ENCODE assay signal across 8 cellular contexts in the genomic region with DNA sequence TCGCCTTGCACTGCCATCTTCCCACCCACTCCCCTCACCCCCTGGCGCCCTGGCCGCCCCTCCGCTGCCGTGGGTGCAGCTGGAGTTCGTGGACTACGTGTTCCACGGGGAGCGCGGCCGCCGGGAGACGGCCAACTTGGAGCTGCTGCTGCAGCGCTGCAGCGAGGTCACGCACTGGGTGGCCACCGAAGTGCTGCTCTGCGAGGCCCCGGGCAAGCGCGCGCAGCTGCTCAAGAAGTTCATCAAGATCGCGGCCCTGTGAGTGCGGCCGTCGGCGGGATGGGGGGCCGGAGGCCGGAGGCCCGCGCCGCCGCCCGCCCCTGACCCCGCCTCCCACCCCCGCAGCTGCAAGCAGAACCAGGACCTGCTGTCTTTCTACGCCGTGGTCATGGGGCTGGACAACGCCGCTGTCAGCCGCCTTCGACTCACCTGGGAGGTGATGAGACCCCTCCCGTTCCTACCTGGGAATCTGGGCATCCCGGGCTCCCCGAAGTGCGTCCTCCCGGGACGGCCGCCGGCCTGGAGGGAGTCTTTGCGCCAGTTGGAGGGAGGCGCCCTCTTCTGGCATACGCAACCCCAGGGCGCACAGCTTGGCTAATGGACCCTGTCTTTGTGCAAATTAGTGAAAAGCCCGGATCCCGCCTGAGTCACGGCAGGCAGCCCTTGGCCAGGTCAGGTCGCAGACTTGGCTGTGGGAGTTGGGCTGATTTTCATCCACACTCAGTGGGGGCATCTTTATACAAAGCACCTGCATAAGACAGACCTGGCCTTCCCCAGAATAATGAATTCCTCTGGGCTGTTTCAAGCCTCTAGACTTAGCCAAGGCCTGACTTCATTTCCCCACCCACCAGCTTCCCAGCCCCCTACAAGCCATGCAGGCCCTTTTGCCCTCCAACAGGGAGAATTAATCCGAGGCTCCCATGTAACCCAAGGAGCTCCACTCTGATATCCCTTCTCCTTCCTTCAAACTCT. TPM values are rescaled to one million over a fixed set of nuclear protein-coding genes. Genes with fewer than 3 reads are reported as not detected.
DNase-seq lines count a peak whose midpoint lies in the region; ATAC-seq and TF ChIP-seq lines count a peak whose summit lies in the region.

No MANE protein-coding gene starts in this region.

- no peaks in the 10 kb centered on the region for H3K9me3 Mint-ChIP-seq in endothelial cell (ENCODE audit: unreplicated experiment)

- ATAC-seq in HG02642 (IDR thresholded peaks at IDR 0.05; ENCODE audit: poor library complexity, unreplicated experiment) (peak; percentile 72), HG03025 (IDR thresholded peaks at IDR 0.05; ENCODE audit: low FRiP score, unreplicated experiment) (no peak)

- no peak for TF ChIP-seq CTCF in endothelial cell (IDR thresholded peaks at IDR 0.05; ENCODE audit: unreplicated experiment)

- H3K4me3 Mint-ChIP-seq in endothelial cell (ENCODE audit: unreplicated experiment): peak overlapping the region; percentile 69

- DNase-seq in GM03348 (ENCODE audit: low spot score) (peak; percentile 90), NCI-H510A (lab: John Stamatoyannopoulos, UW) (peak; percentile 41), endothelial cell (ENCODE audit: low spot score) (peak; percentile 75), mesenteric fat pad (ENCODE audit: low spot score) (peak; percentile 92)
- peak; percentile 15 to 23 for DNase-seq in activated CD8-positive, alpha-beta memory T cell treated with anti-CD3 and anti-CD28 coated beads for 4 hours (ENCODE audit: low read depth in 2 of 2)
- peak; percentile 22 for DNase-seq in stimulated activated CD8-positive, alpha-beta memory T cell treated with anti-CD3 and anti-CD28 coated beads, Interleukin-15, amount 100 ng/mL, for 24 hours (ENCODE audit: low read depth)

- H3K4me1 Mint-ChIP-seq in endothelial cell (ENCODE audit: unreplicated experiment): peaks cover 12% of the 10 kb centered on the region

- H3K36me3 Mint-ChIP-seq in endothelial cell (ENCODE audit: low read depth, unreplicated experiment): peaks cover 12% of the 10 kb centered on the region

- H3K27ac Mint-ChIP-seq in endothelial cell (ENCODE audit: unreplicated experiment): no peak overlapping the region

- H3K27me3 Mint-ChIP-seq in endothelial cell (ENCODE audit: unreplicated experiment): peaks cover 9% of the 10 kb centered on the region

RNA-seq across cellular contexts. Expression of gene RAPGEFL1, which starts 14.3 kb away (rescaled TPM):
- total RNA-seq in endothelial cell (ENCODE audit: unreplicated experiment) (18.3 TPM), mesenteric fat pad (10.1 TPM)

RNA-seq across cellular contexts. Expression of gene WIPF2, which starts 27.6 kb away (rescaled TPM):
- 32.2 TPM for total RNA-seq in endothelial cell (ENCODE audit: unreplicated experiment)
- 29.5 TPM for total RNA-seq in mesenteric fat pad

RNA-seq across cellular contexts. Expression of gene CASC3, which starts 51.2 kb away (rescaled TPM):
- 96.4 TPM for total RNA-seq in endothelial cell (ENCODE audit: unreplicated experiment)
- total RNA-seq in mesenteric fat pad: 84.4 TPM

Comparison
In these comparisons a context has a peak if more than half of its experiments do, and no peak if none do; other contexts are left out.
1. DNase-seq: peak in every context shown above with its lines; median percentile 92 in mesenteric fat pad; 90 in GM03348; 75 in endothelial cell; 41 in NCI-H510A; 22 in stimulated activated CD8-positive, alpha-beta memory T cell treated with anti-CD3 and anti-CD28 coated beads, Interleukin-15, amount 100 ng/mL, for 24 hours; 19 in activated CD8-positive, alpha-beta memory T cell treated with anti-CD3 and anti-CD28 coated beads for 4 hours.